Comparison of ENCODE assay signal across 8 cellular contexts in genomic region chr10:118916777-118917176, GRCh38.
"Had no signal": no experiment of that assay in that cellular context is flagged by ENCODE, and none has a peak within 500 bp of the region (broad histone marks: within the 10 kb centered on the region; RNA-seq: fewer than 3 reads in every experiment).

No MANE protein-coding gene starts in this region.

- H3K36me3 ChIP-seq: HAP-1 had no signal

- DNase-seq: GOT3, H7, HFFc6, KBM-7 had no signal

- H3K4me3 ChIP-seq: HAP-1 had no signal

- H3K36me3 Mint-ChIP-seq: IgD-negative memory B cell had no signal

- ATAC-seq: HCT116, HepG2 had no signal

- H3K4me1 ChIP-seq: HAP-1 had no signal

- H3K27ac Mint-ChIP-seq: HFFc6, IgD-negative memory B cell had no signal

- H3K9me3 Mint-ChIP-seq: HFFc6 had no signal

- H3K9me3 ChIP-seq: HAP-1 had no signal

- H3K4me3 Mint-ChIP-seq: HFFc6, IgD-negative memory B cell had no signal
